In genomic region chr11:68889948-68890446, GRCh38 we compare ENCODE assay signal across 1 cellular context.
TF ChIP-seq lines count a peak whose summit lies in the region.

No MANE protein-coding gene starts in this region.

TF ChIP-seq in H1, 55 proteins besides CTCF, POLR2A, EP300 and RAD21:
- peak; percentile 19; the same call in 1 of the 2 replicates for TF ChIP-seq YY1 (IDR thresholded peaks at IDR 0.05; ENCODE audit: low read depth, low read length)
- no peak for TF ChIP-seq EZH2 (IDR thresholded peaks at IDR 0.05; ENCODE audit: low read depth, low read length, severe bottlenecking)
- TF ChIP-seq SP1 (IDR thresholded peaks at IDR 0.05; ENCODE audit: low read depth, low read length), result peak; percentile 50; the same call in 1 of the 2 replicates
- TF ChIP-seq SIN3A (conservative IDR thresholded peaks at IDR 0.05 in 1 of 2, IDR thresholded peaks at IDR 0.05 in 1 of 2; ENCODE audit: low read depth in 1 of 2, low read length in 2 of 2), result no peak
